ENCODE assay signal across 1 cellular context in genomic region chr20:11891827-11892521, GRCh38.
TF ChIP-seq lines count a peak whose summit lies in the region.

No MANE protein-coding gene starts in this region.

TF ChIP-seq in HEK293, 187 proteins besides CTCF, POLR2A, EP300 and RAD21 (continued from another document and continues in another):
- TF ChIP-seq ZSCAN4 (tag by site-specific recombination; IDR thresholded peaks at IDR 0.05) (no peak), ZNF10 (tag by site-specific recombination; IDR thresholded peaks at IDR 0.05) (no peak), ZSCAN16 (tag by site-specific recombination; IDR thresholded peaks at IDR 0.05) (no peak), ZSCAN5A (tag by site-specific recombination; IDR thresholded peaks at IDR 0.05) (no peak), ZNF585B (tag by site-specific recombination; IDR thresholded peaks at IDR 0.05) (no peak), ZNF596 (tag by site-specific recombination; IDR thresholded peaks at IDR 0.05) (no peak), TCF7L2 (IDR thresholded peaks at IDR 0.05; ENCODE audit: borderline replicate concordance, low read depth, low read length) (no peak), HOXD13 (CRISPR knock-in tag; IDR thresholded peaks at IDR 0.05; ENCODE audit: borderline replicate concordance) (no peak), ZFHX2 (tag by site-specific recombination; conservative IDR thresholded peaks at IDR 0.05) (no peak), WT1 (tag by site-specific recombination; IDR thresholded peaks at IDR 0.05) (no peak), RBAK (tag by site-specific recombination; IDR thresholded peaks at IDR 0.05) (no peak), GLI4 (tag by site-specific recombination; IDR thresholded peaks at IDR 0.05) (no peak), ZNF777 (tag by site-specific recombination; IDR thresholded peaks at IDR 0.05; ENCODE audit: borderline replicate concordance) (no peak), ZNF843 (tag by site-specific recombination; IDR thresholded peaks at IDR 0.05) (no peak), ZNF398 (tag by site-specific recombination; IDR thresholded peaks at IDR 0.05) (no peak), ZNF549 (tag by site-specific recombination; IDR thresholded peaks at IDR 0.05) (no peak), ZNF488 (tag by site-specific recombination; IDR thresholded peaks at IDR 0.05) (no peak), ZNF366 (tag by site-specific recombination; conservative IDR thresholded peaks at IDR 0.05) (0 out of 2 replicates have a peak, but pooled peaks have one; percentile 13), AEBP2 (tag by site-specific recombination; IDR thresholded peaks at IDR 0.05; ENCODE audit: borderline replicate concordance) (no peak), PRDM2 (tag by site-specific recombination; IDR thresholded peaks at IDR 0.05; ENCODE audit: borderline replicate concordance) (no peak), REPIN1 (tag by site-specific recombination; IDR thresholded peaks at IDR 0.05; ENCODE audit: low read depth) (no peak), ZNF449 (tag by site-specific recombination; IDR thresholded peaks at IDR 0.05) (no peak), ZNF701 (tag by site-specific recombination; IDR thresholded peaks at IDR 0.05) (no peak), GFI1B (tag by site-specific recombination; IDR thresholded peaks at IDR 0.05) (no peak), TSHZ1 (tag by site-specific recombination; IDR thresholded peaks at IDR 0.05; ENCODE audit: borderline replicate concordance) (no peak), ZNF274 (IDR thresholded peaks at IDR 0.05; ENCODE audit: low read length) (no peak), ZNF274 (tag by site-specific recombination; IDR thresholded peaks at IDR 0.05; ENCODE audit: borderline replicate concordance) (no peak), ZFP37 (tag by site-specific recombination; IDR thresholded peaks at IDR 0.05) (no peak), ZNF350 (tag by site-specific recombination; IDR thresholded peaks at IDR 0.05) (no peak), OVOL3 (tag by site-specific recombination; IDR thresholded peaks at IDR 0.05) (0 out of 2 replicates have a peak, but pooled peaks have one; percentile 24), SALL2 (tag by site-specific recombination; IDR thresholded peaks at IDR 0.05; ENCODE audit: borderline replicate concordance) (no peak), ZNF23 (tag by site-specific recombination; IDR thresholded peaks at IDR 0.05; ENCODE audit: borderline replicate concordance) (no peak), KLF17 (tag by site-specific recombination; IDR thresholded peaks at IDR 0.05) (no peak), ZBTB6 (tag by site-specific recombination; IDR thresholded peaks at IDR 0.05) (no peak), ZNF555 (tag by site-specific recombination; conservative IDR thresholded peaks at IDR 0.05) (no peak), PRDM1 (tag by site-specific recombination; IDR thresholded peaks at IDR 0.05) (0 out of 2 replicates have a peak, but pooled peaks have one; percentile 42), ZNF704 (tag by site-specific recombination; IDR thresholded peaks at IDR 0.05) (no peak)
